In the genomic region with DNA sequence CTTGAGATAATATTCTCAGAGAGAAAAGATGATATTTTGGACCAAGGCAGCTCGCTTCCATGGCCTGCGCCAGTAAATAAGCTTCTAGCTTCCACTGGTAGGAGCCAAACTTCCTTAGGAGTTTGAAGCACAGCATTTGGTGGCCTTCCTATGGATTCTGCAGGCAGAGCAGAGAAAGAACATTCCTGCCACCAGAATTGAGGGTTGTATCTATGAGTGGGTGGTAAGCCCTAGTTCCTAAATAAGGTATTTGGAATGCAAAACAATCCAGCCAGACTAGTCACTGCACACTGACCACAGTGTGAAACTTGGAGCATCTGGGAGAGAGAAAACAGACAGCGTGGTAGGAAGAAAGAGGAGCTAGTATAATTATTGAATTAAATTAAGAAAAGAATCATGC, we compare ENCODE assay signal across 17 cellular contexts. TPM values are rescaled to one million over a fixed set of nuclear protein-coding genes. Genes with fewer than 3 reads are reported as not detected.
DNase-seq lines count a peak whose midpoint lies in the region; FAIRE-seq and TF ChIP-seq lines count a peak whose summit lies in the region.
"Had no signal": no experiment of that assay in that cellular context is flagged by ENCODE, and none has a peak within 500 bp of the region (broad histone marks: within the 10 kb centered on the region; RNA-seq: fewer than 3 reads in every experiment).

No MANE protein-coding gene starts in this region.

- no peak overlapping the region for H2BK15ac ChIP-seq in mesenchymal stem cell (ENCODE audit: low read depth, poor library complexity, severe bottlenecking)

- peak overlapping the region; percentile 70 for H3K27ac ChIP-seq in mesenchymal stem cell (ENCODE audit: low read length, poor library complexity, severe bottlenecking)

- H4K8ac ChIP-seq in mesenchymal stem cell (ENCODE audit: low read length): no peak overlapping the region

- no peak for FAIRE-seq in GM19239 (lab: Jason Lieb, UNC)

- no peak overlapping the region for H3K4me2 ChIP-seq in mesenchymal stem cell (ENCODE audit: low read length, poor library complexity, severe bottlenecking)

- no peak overlapping the region for H3K23ac ChIP-seq in mesenchymal stem cell (ENCODE audit: low read length in 2 of 2)

- H3K18ac ChIP-seq in mesenchymal stem cell (ENCODE audit: low read depth in 1 of 2, low read length in 2 of 2): no peak overlapping the region

- H3K36me3 ChIP-seq in mesenchymal stem cell (ENCODE audit: control insufficient read depth in 1 of 2, insufficient read depth in 2 of 2, low read depth in 1 of 2, low read length in 2 of 2): no peaks in the 10 kb centered on the region

- no peak overlapping the region for H2BK12ac ChIP-seq in mesenchymal stem cell (ENCODE audit: low read length in 2 of 2)

- peak; percentile 78 for TF ChIP-seq CTCF in AG10803 (conservative IDR thresholded peaks at IDR 0.05; ENCODE audit: low read length)
- peak; percentile 30 for TF ChIP-seq CTCF in cardiac fibroblast (IDR thresholded peaks at IDR 0.05; ENCODE audit: low read depth, low read length)

- no peaks in the 10 kb centered on the region for H3K79me1 ChIP-seq in mesenchymal stem cell (replicated peaks; ENCODE audit: low read length, poor library complexity, severe bottlenecking)

- no peaks in the 10 kb centered on the region for H3K9me3 ChIP-seq in mesenchymal stem cell (ENCODE audit: control insufficient read depth, low read length)

- no peaks in the 10 kb centered on the region for H3K27me3 ChIP-seq in mesenchymal stem cell (ENCODE audit: control insufficient read depth in 1 of 2, insufficient read depth in 1 of 2, low read length in 2 of 2)

- no peak overlapping the region for H2BK5ac ChIP-seq in mesenchymal stem cell (ENCODE audit: low read depth, low read length, poor library complexity, severe bottlenecking)

- DNase-seq in AG10803 (ENCODE audit: low read depth): peak; percentile 94
- peak; percentile 96 for DNase-seq in LHCN-M2 (ENCODE audit: low read depth)
- peak; percentile 80 to 85 for DNase-seq in cardiac fibroblast (ENCODE audit: low read depth in 2 of 2)
- DNase-seq in mesenchymal stem cell: peak; percentile 86
- DNase-seq in hippocampal formation (lab: John Stamatoyannopoulos, UW): no peak
- DNase-seq in GM19239 (ENCODE audit: insufficient read length, low spot score): no peak
- DNase-seq in cerebellar nuclear complex (lab: John Stamatoyannopoulos, UW): no peak
- no peak for DNase-seq in ecto neural progenitor cell (ENCODE audit: low spot score)
- DNase-seq: activated naive CD8-positive, alpha-beta T cell treated with anti-CD3 and anti-CD28 coated beads, Interleukin-2, amount 10 ng/mL, durations not matched to agents 7 days and 5 days; CD4-positive, alpha-beta T cell; effector CD4-positive, alpha-beta T cell; midbrain; NCI-H1092; NCI-H446; RPMI8226; stimulated activated CD4-positive, alpha-beta T cell treated with anti-CD3 and anti-CD28 coated beads, Interleukin-4, amount 100 ng/mL, for 24 hours; stimulated activated naive CD8-positive, alpha-beta T cell treated with anti-CD3 and anti-CD28 coated beads, Interleukin-15, Interleukin-2, amounts not matched to agents 100 U/mL and 50 U/mL, for 24 hours had no signal

- no peak overlapping the region for H3K4ac ChIP-seq in mesenchymal stem cell (ENCODE audit: low read depth in 1 of 2, low read length in 2 of 2)

- peaks cover 21% of the 10 kb centered on the region for H3K4me1 ChIP-seq in mesenchymal stem cell (ENCODE audit: control insufficient read depth, insufficient read depth, low read depth, low read length)

- H3K4me3 ChIP-seq in AG10803 (ENCODE audit: low read length): no peak overlapping the region
- no peak overlapping the region for H3K4me3 ChIP-seq in cardiac fibroblast (replicated peaks in 1 of 2; ENCODE audit: low read depth in 2 of 2, low read length in 2 of 2)
- no peak overlapping the region for H3K4me3 ChIP-seq in mesenchymal stem cell (ENCODE audit: insufficient read depth in 1 of 2, low read depth in 1 of 2, low read length in 2 of 2)

- H2AK5ac ChIP-seq in mesenchymal stem cell (ENCODE audit: low read length, severe bottlenecking): no peak overlapping the region

- H4K91ac ChIP-seq in mesenchymal stem cell (ENCODE audit: low read length): no peak overlapping the region

- WGBS in mesenchymal stem cell: 92% methylated on average over 2 of the region's 3 CpGs

- H3K14ac ChIP-seq in mesenchymal stem cell (ENCODE audit: low read length in 2 of 2): no peak overlapping the region

- no peak overlapping the region for H2AFZ ChIP-seq in mesenchymal stem cell (ENCODE audit: low read depth, low read length)

- no peak overlapping the region for H2BK120ac ChIP-seq in mesenchymal stem cell (ENCODE audit: low read depth, low read length)

- H3K9ac ChIP-seq in mesenchymal stem cell (ENCODE audit: low read length): no peak overlapping the region

RNA-seq across cellular contexts. Expression of gene BCAR3, which starts 54.1 kb away (rescaled TPM):
- total RNA-seq in LHCN-M2 (2014; rRNA removed): 112 TPM in 2 replicates
- polyA plus RNA-seq in LHCN-M2 (2012): 57.0 TPM
- polyA plus RNA-seq in mesenchymal stem cell (2013, experiment 1 of 2): 23.6 TPM
- polyA plus RNA-seq in mesenchymal stem cell (2013, experiment 2 of 2): 22.7 TPM

Comparison
In these comparisons a context has a peak if more than half of its experiments do, and no peak if none do; other contexts are left out.
1. DNase-seq: peak in AG10803 (single experiment), LHCN-M2 (single experiment), cardiac fibroblast (2 of 2) and mesenchymal stem cell (single experiment); none in hippocampal formation (0 of 2), GM19239 (single experiment), cerebellar nuclear complex (0 of 2) and ecto neural progenitor cell (single experiment).